9 cellular contexts compared by ENCODE assay signal in the genomic region with DNA sequence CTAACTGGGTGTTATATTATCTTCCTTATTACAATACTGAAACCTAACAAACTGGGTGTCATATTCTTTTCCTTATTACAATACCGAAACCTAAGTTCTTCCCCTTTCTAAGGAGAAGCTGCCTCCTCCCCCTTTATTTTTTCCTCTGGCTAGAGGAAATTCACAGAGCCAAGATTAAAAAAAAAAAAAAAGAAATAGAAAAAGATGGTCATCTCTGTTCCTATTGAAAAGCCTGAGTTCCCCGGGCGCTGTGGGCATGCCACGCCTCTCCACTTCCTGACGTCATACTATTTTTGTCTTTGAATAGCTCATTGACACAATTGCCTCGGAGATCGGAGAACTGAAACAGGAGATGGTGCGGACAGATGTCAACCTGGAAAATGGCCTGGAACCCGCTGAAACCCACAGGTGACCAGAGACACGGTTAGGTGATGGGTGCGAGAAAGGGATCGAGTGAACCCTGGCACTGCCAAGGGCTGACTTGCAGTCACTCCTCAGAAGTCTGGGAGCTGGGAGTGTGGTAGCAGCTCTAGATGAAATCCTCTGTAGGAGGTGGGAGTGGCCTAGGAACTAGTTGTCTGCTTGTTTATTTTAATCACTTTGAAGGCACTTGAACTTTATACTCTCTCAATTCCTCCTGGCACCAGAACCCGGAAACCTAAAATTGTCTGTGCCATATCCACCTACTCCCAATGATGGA.
DNase-seq lines count a peak whose midpoint lies in the region; ATAC-seq and TF ChIP-seq lines count a peak whose summit lies in the region.
"Had no signal": no experiment of that assay in that cellular context is flagged by ENCODE, and none has a peak within 500 bp of the region (broad histone marks: within the 10 kb centered on the region; RNA-seq: fewer than 3 reads in every experiment).

No MANE protein-coding gene starts in this region.

- H3K27me3 ChIP-seq in esophagus (ENCODE audit: control insufficient read depth in 1 of 2, insufficient read depth in 2 of 2, low read length in 2 of 2) (no peaks in the 10 kb centered on the region), parathyroid adenoma (ENCODE audit: control insufficient read depth, insufficient read depth, low read length) (no peaks in the 10 kb centered on the region)

- H3K4me1 ChIP-seq in esophagus (ENCODE audit: control insufficient read depth in 2 of 2, insufficient read depth in 2 of 2, low read length in 1 of 2) = peaks cover 0 to 11% of the 10 kb centered on the region in 2 donors
- no peaks in the 10 kb centered on the region for H3K4me1 ChIP-seq in parathyroid adenoma

- no peaks in the 10 kb centered on the region for H3K9me3 ChIP-seq in esophagus (ENCODE audit: control insufficient read depth in 2 of 2, insufficient read depth in 1 of 2, low read depth in 1 of 2, low read length in 1 of 2)
- H3K9me3 ChIP-seq in parathyroid adenoma (ENCODE audit: control insufficient read depth, low read length) = no peaks in the 10 kb centered on the region

- H2AFZ ChIP-seq in parathyroid adenoma = no peak overlapping the region

- H3K36me3 ChIP-seq in esophagus (ENCODE audit: control insufficient read depth in 2 of 2, insufficient read depth in 2 of 2, low read length in 1 of 2) (no peaks in the 10 kb centered on the region), parathyroid adenoma (ENCODE audit: control insufficient read depth, insufficient read depth, low read length) (no peaks in the 10 kb centered on the region)

- H3K4me3 ChIP-seq in esophagus (ENCODE audit: low read depth in 1 of 2, low read length in 2 of 2) (peak overlapping the region; percentile 35 to 36), parathyroid adenoma (ENCODE audit: low read depth, low read length) (peak overlapping the region; percentile 29)

- H3K79me2 ChIP-seq in parathyroid adenoma = peaks cover 3% of the 10 kb centered on the region

- peak overlapping the region; percentile 91 to 97 for H3K27ac ChIP-seq in esophagus (ENCODE audit: low read depth in 2 of 2, low read length in 1 of 2)
- peak overlapping the region; percentile 68 for H3K27ac ChIP-seq in parathyroid adenoma

- TF ChIP-seq CTCF in GM13976 (IDR thresholded peaks at IDR 0.05; ENCODE audit: borderline replicate concordance, control extremely low read depth, extremely low read depth, insufficient read depth, missing control alignments) (no peak), parathyroid adenoma (IDR thresholded peaks at IDR 0.05) (no peak)

- H3K9ac ChIP-seq in parathyroid adenoma = no peak overlapping the region

- ATAC-seq in HG03460 (IDR thresholded peaks at IDR 0.05; ENCODE audit: unreplicated experiment) = no peak
- ATAC-seq in HG02852 (IDR thresholded peaks at IDR 0.05; ENCODE audit: unreplicated experiment) = no peak
- ATAC-seq: HCT116 had no signal

- DNase-seq in GM13976 (ENCODE audit: low spot score) = peak; percentile 61
- peak; percentile 56 for DNase-seq in NCI-H774 (lab: John Stamatoyannopoulos, UW)
- no peak for DNase-seq in cerebellar cortex (ENCODE audit: low spot score)
- no peak for DNase-seq in stimulated activated CD8-positive, alpha-beta memory T cell treated with anti-CD3 and anti-CD28 coated beads, Interleukin-4, amount 100 ng/mL, for 48 hours

- H3K4me2 ChIP-seq in parathyroid adenoma (ENCODE audit: low read length) = no peak overlapping the region

- in situ Hi-C loops in GM13976 (cut with MboI; ENCODE audit: low sequenced_read_pairs, unreplicated experiment) = no loop called here

- 30 to 42% methylated on average over 13 of the region's 13 CpGs for WGBS in esophagus, 2 donors

Comparison
In these comparisons a context has a peak if more than half of its experiments do, and no peak if none do; other contexts are left out.
1. DNase-seq: peak in GM13976 (single experiment) and NCI-H774 (single experiment); none in cerebellar cortex (single experiment) and stimulated activated CD8-positive, alpha-beta memory T cell treated with anti-CD3 and anti-CD28 coated beads, Interleukin-4, amount 100 ng/mL, for 48 hours (single experiment).